16 cellular contexts compared by ENCODE assay signal in genomic region chr2:156156580-156156979, GRCh38.
A peak's percentile ranks its signal among the peaks of the same experiment; 100 is the strongest.
DNase-seq lines count a peak whose midpoint lies in the region; ATAC-seq, FAIRE-seq and TF ChIP-seq lines count a peak whose summit lies in the region.
"Had no signal": no experiment of that assay in that cellular context is flagged by ENCODE, and none has a peak within 500 bp of the region (broad histone marks: within the 10 kb centered on the region; RNA-seq: fewer than 3 reads in every experiment).

No MANE protein-coding gene starts in this region.

- no peaks in the 10 kb centered on the region for H3K4me1 ChIP-seq in foreskin keratinocyte
- H3K4me1 ChIP-seq in small intestine (ENCODE audit: control insufficient read depth in 2 of 2, insufficient read depth in 1 of 2, low read depth in 1 of 2, low read length in 1 of 2), result no peaks in the 10 kb centered on the region

- H3K27ac ChIP-seq in foreskin keratinocyte (no peak overlapping the region), small intestine (ENCODE audit: low read depth in 1 of 2, low read length in 1 of 2) (no peak overlapping the region)
- H3K27ac ChIP-seq: 22Rv1, gastroesophageal sphincter, thoracic aorta had no signal

- DNase-seq in NCI-H345 (lab: John Stamatoyannopoulos, UW) (peak; percentile 8), NCI-H345 treated with DMSO at 0.1 percent for 48 hours (lab: John Stamatoyannopoulos, UW; ENCODE audit: unreplicated experiment) (no peak), SK-N-DZ (ENCODE audit: low spot score) (peak; percentile 39), foreskin keratinocyte (no peak), small intestine (peak; percentile 7), inferior parietal cortex (ENCODE audit: extremely low spot score) (no peak), putamen (ENCODE audit: low spot score) (no peak), NCI-H524 (lab: John Stamatoyannopoulos, UW) (no peak)
- DNase-seq: activated gamma-delta T cell; effector memory CD8-positive, alpha-beta T cell; GDM1; IMR-90 had no signal

- no peak for ATAC-seq in foreskin keratinocyte
- ATAC-seq: effector memory CD8-positive, alpha-beta T cell; gastroesophageal sphincter had no signal

- peak; percentile 42 for TF ChIP-seq CTCF in foreskin keratinocyte (conservative IDR thresholded peaks at IDR 0.05)

- no peaks in the 10 kb centered on the region for H3K36me3 ChIP-seq in small intestine (ENCODE audit: control insufficient read depth in 2 of 2, insufficient read depth in 2 of 2, low read length in 2 of 2)
- H3K36me3 ChIP-seq: gastroesophageal sphincter, thoracic aorta had no signal

- no peaks in the 10 kb centered on the region for H3K9me3 ChIP-seq in small intestine (ENCODE audit: control insufficient read depth, low read depth)
- H3K9me3 ChIP-seq: gastroesophageal sphincter, thoracic aorta had no signal

- H3K27me3 ChIP-seq in foreskin keratinocyte (no peaks in the 10 kb centered on the region), small intestine (ENCODE audit: control insufficient read depth in 2 of 2, insufficient read depth in 2 of 2, low read length in 2 of 2) (no peaks in the 10 kb centered on the region)
- H3K27me3 ChIP-seq: gastroesophageal sphincter had no signal

- WGBS in small intestine, 3 donors, result 49 to 59% (median 49%) methylated on average over 2 of the region's 2 CpGs

- no peak overlapping the region for H3K4me3 ChIP-seq in small intestine (ENCODE audit: low read depth in 1 of 2, low read length in 2 of 2)
- H3K4me3 ChIP-seq: gastroesophageal sphincter, thoracic aorta had no signal

- no peak for FAIRE-seq in small intestine (lab: Jason Lieb, UNC)
- FAIRE-seq: keratinocyte had no signal

Comparison
In these comparisons a context has a peak if more than half of its experiments do, and no peak if none do; other contexts are left out.
1. DNase-seq: peak in NCI-H345 (single experiment), SK-N-DZ (single experiment) and small intestine (single experiment); none in NCI-H345 treated with DMSO at 0.1 percent for 48 hours (single experiment), foreskin keratinocyte (0 of 2), inferior parietal cortex (single experiment), putamen (single experiment) and NCI-H524 (0 of 2).